ENCODE assay signal across 9 cellular contexts in genomic region chr22:29388759-29389090, GRCh38. TPM values are rescaled to one million over a fixed set of nuclear protein-coding genes. Genes with fewer than 3 reads are reported as not detected.
DNase-seq lines count a peak whose midpoint lies in the region; ATAC-seq and TF ChIP-seq lines count a peak whose summit lies in the region.
"Had no signal": no experiment of that assay in that cellular context is flagged by ENCODE, and none has a peak within 500 bp of the region (broad histone marks: within the 10 kb centered on the region; RNA-seq: fewer than 3 reads in every experiment).

No MANE protein-coding gene starts in this region.

- no peaks in the 10 kb centered on the region for H3K9me3 Mint-ChIP-seq in nephron

- peaks cover 11% of the 10 kb centered on the region for H3K4me1 Mint-ChIP-seq in nephron

- H3K36me3 Mint-ChIP-seq in nephron (ENCODE audit: low read depth) = peaks cover 5% of the 10 kb centered on the region

- H3K27ac ChIP-seq in HUES6 (ENCODE audit: low read depth, low read length) (no peak overlapping the region), colonic mucosa (peak overlapping the region; percentile 74)

- H3K4me1 ChIP-seq in HUES6 (ENCODE audit: control insufficient read depth, insufficient read depth, low read length) (peaks cover 8% of the 10 kb centered on the region; the same call in 1 of the 2 replicates), colonic mucosa (peaks cover 24% of the 10 kb centered on the region)

- H3K27me3 ChIP-seq in HUES6 (ENCODE audit: control insufficient read depth, insufficient read depth, low read length) (no peaks in the 10 kb centered on the region), colonic mucosa (no peaks in the 10 kb centered on the region)

- DNase-seq in colonic mucosa (no peak), NCI-H748 treated with DMSO at 0.1 percent for 48 hours (lab: John Stamatoyannopoulos, UW) (no peak), HuH-7 (ENCODE audit: low spot score) (no peak), AG08395 (ENCODE audit: low spot score) (no peak)

- peak overlapping the region; percentile 86 to 93 (median 87) for H3K27ac Mint-ChIP-seq in nephron

- H3K36me3 ChIP-seq in HUES6 (ENCODE audit: control insufficient read depth, insufficient read depth, low read length) (no peaks in the 10 kb centered on the region; the same call in 1 of the 2 replicates), colonic mucosa (no peaks in the 10 kb centered on the region)

- no peak overlapping the region for H3K9ac ChIP-seq in HUES6 (ENCODE audit: low read length)
- peak overlapping the region; percentile 76 to 90 for H3K9ac ChIP-seq in colonic mucosa (ENCODE audit: low read depth in 2 of 2, low read length in 2 of 2)

- ATAC-seq in GM18861 (IDR thresholded peaks at IDR 0.05; ENCODE audit: unreplicated experiment) (peak; percentile 6), GM21423 (IDR thresholded peaks at IDR 0.05; ENCODE audit: unreplicated experiment) (no peak)

- peak overlapping the region; percentile 89 to 93 (median 93) for H3K4me3 Mint-ChIP-seq in nephron

- H3K4me3 ChIP-seq in HUES6 (ENCODE audit: low read depth, low read length) (peak overlapping the region; percentile 82), colonic mucosa (peak overlapping the region; percentile 84)

- no peaks in the 10 kb centered on the region for H3K27me3 Mint-ChIP-seq in nephron (ENCODE audit: low read depth)

- H3K9me3 ChIP-seq in HUES6 (ENCODE audit: control insufficient read depth, insufficient read depth, low read depth, low read length) = no peaks in the 10 kb centered on the region
- no peaks in the 10 kb centered on the region for H3K9me3 ChIP-seq in colonic mucosa

- intact Hi-C loops in colonic mucosa (cut with DNase I) = no loop called here

- no peak for TF ChIP-seq CTCF in colonic mucosa (IDR thresholded peaks at IDR 0.05)
- TF ChIP-seq CTCF in nephron (IDR thresholded peaks at IDR 0.05; ENCODE audit: unreplicated experiment in 3 of 3) = no peak

RNA-seq across cellular contexts. Expression of gene AP1B1, which starts 0.4 kb away (rescaled TPM):
- 100 to 1,000 TPM in 1 of 2 donors, 10 to 100 TPM in 1; 90.4 to 120 TPM for total RNA-seq in colonic mucosa

RNA-seq across cellular contexts. Expression of gene RFPL1, which starts 49.7 kb away (rescaled TPM):
- total RNA-seq in colonic mucosa = not detected
- total RNA-seq: T-helper 1 cell treated with Interleukin-12 subunit alpha and Interleukin-12 subunit beta and Interleukin-4 antibody, amounts not matched to agents 30 ng/mL and 1 ng/mL, for 36 hours had no signal
